Comparison of ENCODE assay signal across 10 cellular contexts in genomic region chr4:131644619-131645018, GRCh38.
A peak's percentile ranks its signal among the peaks of the same experiment; 100 is the strongest.
DNase-seq lines count a peak whose midpoint lies in the region; ATAC-seq, FAIRE-seq and TF ChIP-seq lines count a peak whose summit lies in the region.
"Had no signal": no experiment of that assay in that cellular context is flagged by ENCODE, and none has a peak within 500 bp of the region (broad histone marks: within the 10 kb centered on the region; RNA-seq: fewer than 3 reads in every experiment).

No MANE protein-coding gene starts in this region.

- peak in 3 of 4 donors; percentile 38 to 67 (median 59) for ATAC-seq in pancreas

- no peak overlapping the region for H3K27ac ChIP-seq in pancreas

- no peak for FAIRE-seq in pancreas (lab: Jason Lieb, UNC)
- FAIRE-seq: A204.1, endometrium had no signal

- DNase-seq in DMS153 treated with DMSO at 0.1 percent for 48 hours (lab: John Stamatoyannopoulos, UW; ENCODE audit: unreplicated experiment): peak; percentile 1
- DNase-seq in DMS153 (lab: John Stamatoyannopoulos, UW): no peak
- DNase-seq in NCI-H526 treated with DMSO at 0.1 percent for 48 hours (lab: John Stamatoyannopoulos, UW): peak; percentile 31
- peak; percentile 50 for DNase-seq in ecto neural progenitor cell (ENCODE audit: low spot score)
- no peak for DNase-seq in pancreas
- no peak for DNase-seq in GF-D8 (lab: John Stamatoyannopoulos, UW)
- no peak for DNase-seq in NCI-H146 treated with DMSO at 0.1 percent for 48 hours (lab: John Stamatoyannopoulos, UW; ENCODE audit: unreplicated experiment)
- no peak for DNase-seq in NCI-H1930 (lab: John Stamatoyannopoulos, UW)

- H3K4me1 ChIP-seq in pancreas: peaks cover 0 to 3% (median 0%) of the 10 kb centered on the region in 3 donors

- H3K9me3 ChIP-seq in pancreas: no peaks in the 10 kb centered on the region

- 18 to 26% methylated on average over 1 of the region's 1 CpG for WGBS in pancreas, 2 donors

- no peak for TF ChIP-seq CTCF in pancreas (IDR thresholded peaks at IDR 0.05)

- no peaks in the 10 kb centered on the region for H3K36me3 ChIP-seq in pancreas

- no peak overlapping the region for H3K4me3 ChIP-seq in pancreas

- intact Hi-C loops in pancreas (cut with DNase I): no loop called here

- H3K27me3 ChIP-seq in pancreas: no peaks in the 10 kb centered on the region

Comparison
In these comparisons a context has a peak if more than half of its experiments do, and no peak if none do; other contexts are left out.
1. DNase-seq: peak in DMS153 treated with DMSO at 0.1 percent for 48 hours (single experiment), NCI-H526 treated with DMSO at 0.1 percent for 48 hours (single experiment) and ecto neural progenitor cell (single experiment); none in DMS153 (single experiment), pancreas (0 of 6), GF-D8 (single experiment), NCI-H146 treated with DMSO at 0.1 percent for 48 hours (single experiment) and NCI-H1930 (0 of 2).